Comparison of ENCODE assay signal across 8 cellular contexts in the genomic region with DNA sequence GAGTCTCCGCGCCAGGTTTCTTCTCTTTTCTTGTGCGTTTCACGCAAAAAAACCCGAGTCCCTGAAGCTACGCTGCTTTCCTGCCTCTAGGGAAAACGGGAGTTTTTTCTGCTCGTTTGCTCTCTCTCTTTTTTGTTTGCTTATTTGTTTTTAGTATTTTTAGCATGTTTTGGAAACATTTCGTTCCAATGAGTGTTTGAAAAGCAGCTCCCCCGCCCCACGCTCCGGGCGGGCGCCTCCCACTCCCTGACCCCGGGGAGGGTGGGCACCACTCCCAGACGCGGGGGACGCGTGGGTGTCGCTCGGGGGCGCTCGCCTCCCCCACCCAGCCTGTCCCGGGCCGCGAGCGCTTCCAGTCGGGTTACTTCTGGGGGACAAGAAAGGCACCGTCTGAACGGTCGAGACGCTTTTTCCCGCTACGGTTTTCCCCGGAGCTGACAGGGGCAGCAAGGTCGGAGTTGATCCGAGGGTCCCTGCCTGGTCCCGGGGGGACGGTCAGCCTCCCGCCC. TPM values are rescaled to one million over a fixed set of nuclear protein-coding genes. Genes with fewer than 3 reads are reported as not detected.
DNase-seq lines count a peak whose midpoint lies in the region; ATAC-seq and TF ChIP-seq lines count a peak whose summit lies in the region.

No MANE protein-coding gene starts in this region.

- no peak for DNase-seq in GM12864 (ENCODE audit: low read depth)
- peak; percentile 67 for DNase-seq in fibroblast of villous mesenchyme (ENCODE audit: low read depth)
- DNase-seq in ecto neural progenitor cell (ENCODE audit: low spot score): no peak
- no peak for DNase-seq in NCI-H1105 (lab: John Stamatoyannopoulos, UW)
- DNase-seq in stimulated activated CD4-positive, alpha-beta T cell treated with anti-CD3 and anti-CD28 coated beads, Interleukin-4, amount 100 ng/mL, for 1 hour: no peak

- peaks cover 14% of the 10 kb centered on the region for H3K27me3 ChIP-seq in neuron (ENCODE audit: insufficient read depth, low read length)

- H2AFZ ChIP-seq in neuron (ENCODE audit: low read depth, low read length): peak overlapping the region; percentile 98

- H3K9me3 ChIP-seq in neuron (ENCODE audit: low read length): no peaks in the 10 kb centered on the region

- ATAC-seq in SK-N-SH treated with all-trans-retinoic acid at 6 μM for 48 hours (peak; percentile 45), HG03565 (IDR thresholded peaks at IDR 0.05; ENCODE audit: unreplicated experiment) (no peak)

- H3K4me3 ChIP-seq in GM12864 (ENCODE audit: low read depth, low read length) (peak overlapping the region; percentile 40), fibroblast of villous mesenchyme (ENCODE audit: low read depth, low read length) (peak overlapping the region; percentile 61), neuron (ENCODE audit: low read length) (peak overlapping the region; percentile 65)

- H3K36me3 ChIP-seq in neuron (ENCODE audit: insufficient read depth, low read length): no peaks in the 10 kb centered on the region

- TF ChIP-seq CTCF in GM12864 (IDR thresholded peaks at IDR 0.05; ENCODE audit: low read depth, low read length, missing control alignments): no peak
- no peak for TF ChIP-seq CTCF in fibroblast of villous mesenchyme (IDR thresholded peaks at IDR 0.05; ENCODE audit: insufficient read depth, low read depth, low read length)

- peaks cover 3% of the 10 kb centered on the region for H3K4me1 ChIP-seq in neuron (ENCODE audit: insufficient read depth, low read length)

TF ChIP-seq in SK-N-SH treated with all-trans-retinoic acid at 6 μM for 48 hours, 23 proteins besides CTCF, POLR2A, EP300 and RAD21:
- TF ChIP-seq ZNF565 (CRISPR knock-in tag; conservative IDR thresholded peaks at IDR 0.05; ENCODE audit: low read depth) (no peak), ZNF70 (CRISPR knock-in tag; IDR thresholded peaks at IDR 0.05) (no peak), ESRRG (CRISPR knock-in tag; IDR thresholded peaks at IDR 0.05) (no peak), OSR1 (CRISPR knock-in tag; IDR thresholded peaks at IDR 0.05) (no peak), ZNF8 (CRISPR knock-in tag; IDR thresholded peaks at IDR 0.05) (no peak), ZFP30 (CRISPR knock-in tag; IDR thresholded peaks at IDR 0.05) (no peak), PPARA (CRISPR knock-in tag; IDR thresholded peaks at IDR 0.05; ENCODE audit: borderline replicate concordance) (no peak), TCF4 (CRISPR knock-in tag; IDR thresholded peaks at IDR 0.05; ENCODE audit: borderline replicate concordance) (no peak), TOX (CRISPR knock-in tag; IDR thresholded peaks at IDR 0.05; ENCODE audit: borderline replicate concordance) (no peak), ISL1 (CRISPR knock-in tag; IDR thresholded peaks at IDR 0.05) (no peak), BACH2 (CRISPR knock-in tag; IDR thresholded peaks at IDR 0.05; ENCODE audit: borderline replicate concordance) (no peak), CSDC2 (CRISPR knock-in tag; IDR thresholded peaks at IDR 0.05) (no peak)
- TF ChIP-seq, protein P1, sequence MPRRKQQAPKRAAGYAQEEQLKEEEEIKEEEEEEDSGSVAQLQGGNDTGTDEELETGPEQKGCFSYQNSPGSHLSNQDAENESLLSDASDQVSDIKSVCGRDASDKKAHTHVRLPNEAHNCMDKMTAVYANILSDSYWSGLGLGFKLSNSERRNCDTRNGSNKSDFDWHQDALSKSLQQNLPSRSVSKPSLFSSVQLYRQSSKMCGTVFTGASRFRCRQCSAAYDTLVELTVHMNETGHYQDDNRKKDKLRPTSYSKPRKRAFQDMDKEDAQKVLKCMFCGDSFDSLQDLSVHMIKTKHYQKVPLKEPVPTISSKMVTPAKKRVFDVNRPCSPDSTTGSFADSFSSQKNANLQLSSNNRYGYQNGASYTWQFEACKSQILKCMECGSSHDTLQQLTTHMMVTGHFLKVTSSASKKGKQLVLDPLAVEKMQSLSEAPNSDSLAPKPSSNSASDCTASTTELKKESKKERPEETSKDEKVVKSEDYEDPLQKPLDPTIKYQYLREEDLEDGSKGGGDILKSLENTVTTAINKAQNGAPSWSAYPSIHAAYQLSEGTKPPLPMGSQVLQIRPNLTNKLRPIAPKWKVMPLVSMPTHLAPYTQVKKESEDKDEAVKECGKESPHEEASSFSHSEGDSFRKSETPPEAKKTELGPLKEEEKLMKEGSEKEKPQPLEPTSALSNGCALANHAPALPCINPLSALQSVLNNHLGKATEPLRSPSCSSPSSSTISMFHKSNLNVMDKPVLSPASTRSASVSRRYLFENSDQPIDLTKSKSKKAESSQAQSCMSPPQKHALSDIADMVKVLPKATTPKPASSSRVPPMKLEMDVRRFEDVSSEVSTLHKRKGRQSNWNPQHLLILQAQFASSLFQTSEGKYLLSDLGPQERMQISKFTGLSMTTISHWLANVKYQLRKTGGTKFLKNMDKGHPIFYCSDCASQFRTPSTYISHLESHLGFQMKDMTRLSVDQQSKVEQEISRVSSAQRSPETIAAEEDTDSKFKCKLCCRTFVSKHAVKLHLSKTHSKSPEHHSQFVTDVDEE (CRISPR knock-in tag; IDR thresholded peaks at IDR 0.05): no peak
- TF ChIP-seq, protein P2, sequence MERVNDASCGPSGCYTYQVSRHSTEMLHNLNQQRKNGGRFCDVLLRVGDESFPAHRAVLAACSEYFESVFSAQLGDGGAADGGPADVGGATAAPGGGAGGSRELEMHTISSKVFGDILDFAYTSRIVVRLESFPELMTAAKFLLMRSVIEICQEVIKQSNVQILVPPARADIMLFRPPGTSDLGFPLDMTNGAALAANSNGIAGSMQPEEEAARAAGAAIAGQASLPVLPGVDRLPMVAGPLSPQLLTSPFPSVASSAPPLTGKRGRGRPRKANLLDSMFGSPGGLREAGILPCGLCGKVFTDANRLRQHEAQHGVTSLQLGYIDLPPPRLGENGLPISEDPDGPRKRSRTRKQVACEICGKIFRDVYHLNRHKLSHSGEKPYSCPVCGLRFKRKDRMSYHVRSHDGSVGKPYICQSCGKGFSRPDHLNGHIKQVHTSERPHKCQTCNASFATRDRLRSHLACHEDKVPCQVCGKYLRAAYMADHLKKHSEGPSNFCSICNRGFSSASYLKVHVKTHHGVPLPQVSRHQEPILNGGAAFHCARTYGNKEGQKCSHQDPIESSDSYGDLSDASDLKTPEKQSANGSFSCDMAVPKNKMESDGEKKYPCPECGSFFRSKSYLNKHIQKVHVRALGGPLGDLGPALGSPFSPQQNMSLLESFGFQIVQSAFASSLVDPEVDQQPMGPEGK (CRISPR knock-in tag; IDR thresholded peaks at IDR 0.05; ENCODE audit: borderline replicate concordance): no peak
- TF ChIP-seq, protein P3, sequence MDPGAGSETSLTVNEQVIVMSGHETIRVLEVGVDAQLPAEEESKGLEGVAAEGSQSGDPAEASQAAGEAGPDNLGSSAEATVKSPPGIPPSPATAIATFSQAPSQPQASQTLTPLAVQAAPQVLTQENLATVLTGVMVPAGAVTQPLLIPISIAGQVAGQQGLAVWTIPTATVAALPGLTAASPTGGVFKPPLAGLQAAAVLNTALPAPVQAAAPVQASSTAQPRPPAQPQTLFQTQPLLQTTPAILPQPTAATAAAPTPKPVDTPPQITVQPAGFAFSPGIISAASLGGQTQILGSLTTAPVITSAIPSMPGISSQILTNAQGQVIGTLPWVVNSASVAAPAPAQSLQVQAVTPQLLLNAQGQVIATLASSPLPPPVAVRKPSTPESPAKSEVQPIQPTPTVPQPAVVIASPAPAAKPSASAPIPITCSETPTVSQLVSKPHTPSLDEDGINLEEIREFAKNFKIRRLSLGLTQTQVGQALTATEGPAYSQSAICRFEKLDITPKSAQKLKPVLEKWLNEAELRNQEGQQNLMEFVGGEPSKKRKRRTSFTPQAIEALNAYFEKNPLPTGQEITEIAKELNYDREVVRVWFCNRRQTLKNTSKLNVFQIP (CRISPR knock-in tag; IDR thresholded peaks at IDR 0.05; ENCODE audit: borderline replicate concordance, low read depth): no peak

RNA-seq across cellular contexts. Expression of a gene that starts 0.4 kb away (rescaled TPM):
- total RNA-seq in fibroblast of villous mesenchyme: 1.7 and 2.3 TPM in 2 replicates
